In the genomic region with DNA sequence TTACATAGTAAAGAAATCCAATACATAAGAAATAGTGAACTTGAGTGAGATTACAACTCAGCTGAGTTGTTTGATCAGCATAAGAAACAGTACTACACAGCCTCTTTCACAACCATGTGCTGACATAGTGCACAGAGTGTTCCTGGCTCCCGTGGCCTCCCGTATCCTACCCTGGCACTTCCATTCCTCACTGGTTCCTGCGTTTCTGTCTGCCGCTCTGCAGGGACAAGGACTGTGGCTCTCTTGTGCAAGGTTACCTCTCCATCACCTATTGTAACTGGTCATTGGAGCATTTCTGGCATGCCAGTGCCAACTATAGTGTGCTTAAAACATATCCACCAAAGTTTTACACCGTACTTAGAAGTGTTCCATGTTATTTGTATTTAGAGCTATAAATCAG, we compare ENCODE assay signal across 14 cellular contexts. TPM values are rescaled to one million over a fixed set of nuclear protein-coding genes. Genes with fewer than 3 reads are reported as not detected.
DNase-seq lines count a peak whose midpoint lies in the region; ATAC-seq and TF ChIP-seq lines count a peak whose summit lies in the region.
"Had no signal": no experiment of that assay in that cellular context is flagged by ENCODE, and none has a peak within 500 bp of the region (broad histone marks: within the 10 kb centered on the region; RNA-seq: fewer than 3 reads in every experiment).

No MANE protein-coding gene starts in this region.

- no peak overlapping the region for H3K4me3 ChIP-seq in lower lobe of right lung
- H3K4me3 ChIP-seq in aorta (ENCODE audit: low read length in 2 of 2) = no peak overlapping the region
- H3K4me3 ChIP-seq: ascending aorta had no signal

- no peak for ATAC-seq in stimulated activated naive CD8-positive, alpha-beta T cell treated with anti-CD3 and anti-CD28 coated beads, Interleukin-15, amount 100 ng/mL, for 72 hours
- ATAC-seq in lower lobe of right lung = peak; percentile 89 to 94
- peak; percentile 61 for ATAC-seq in aorta (ENCODE audit: low FRiP score)
- ATAC-seq in HG03439 (IDR thresholded peaks at IDR 0.05; ENCODE audit: unreplicated experiment) = no peak
- no peak for ATAC-seq in GM18520 (IDR thresholded peaks at IDR 0.05; ENCODE audit: unreplicated experiment)
- ATAC-seq: natural killer cell treated with Interleukin-12 subunit alpha and Interleukin-12 subunit beta and Interleukin-15 and Interleukin-18, amount 100 ng/mL, for 72 hours had no signal

- DNase-seq in stimulated activated naive CD8-positive, alpha-beta T cell treated with anti-CD3 and anti-CD28 coated beads, Interleukin-15, amount 100 ng/mL, for 72 hours = no peak
- DNase-seq in cerebellar cortex (ENCODE audit: low spot score) (peak; percentile 30), lower lobe of right lung (peak; percentile 61), aorta (peak in 1 of 2 donors; percentile 42), AG08395 (ENCODE audit: low spot score) (no peak)
- DNase-seq: C1 segment of cervical spinal cord, glutamatergic neuron, GOT3, WERI-Rb-1 had no signal

- H3K4me1 Mint-ChIP-seq in stimulated activated naive CD8-positive, alpha-beta T cell treated with anti-CD3 and anti-CD28 coated beads, Interleukin-15, Interleukin-2, amounts not matched to agents 100 ng/mL and 50 ng/mL, for 24 hours (ENCODE audit: low read depth) = peaks cover 44% of the 10 kb centered on the region
- peaks cover 48% of the 10 kb centered on the region for H3K4me1 Mint-ChIP-seq in stimulated activated naive CD8-positive, alpha-beta T cell treated with anti-CD3 and anti-CD28 coated beads, Interleukin-15, amount 100 ng/mL, for 72 hours

- H3K9me3 Mint-ChIP-seq in stimulated activated naive CD8-positive, alpha-beta T cell treated with anti-CD3 and anti-CD28 coated beads, Interleukin-15, Interleukin-2, amounts not matched to agents 100 ng/mL and 50 ng/mL, for 24 hours = no peaks in the 10 kb centered on the region
- H3K9me3 Mint-ChIP-seq in stimulated activated naive CD8-positive, alpha-beta T cell treated with anti-CD3 and anti-CD28 coated beads, Interleukin-15, amount 100 ng/mL, for 72 hours = no peaks in the 10 kb centered on the region
- H3K9me3 Mint-ChIP-seq: natural killer cell treated with Interleukin-12 subunit alpha and Interleukin-12 subunit beta and Interleukin-15 and Interleukin-18, amount 100 ng/mL, for 72 hours had no signal

- H3K27ac Mint-ChIP-seq in stimulated activated naive CD8-positive, alpha-beta T cell treated with anti-CD3 and anti-CD28 coated beads, Interleukin-15, Interleukin-2, amounts not matched to agents 100 ng/mL and 50 ng/mL, for 24 hours = peak overlapping the region; percentile 82
- H3K27ac Mint-ChIP-seq in stimulated activated naive CD8-positive, alpha-beta T cell treated with anti-CD3 and anti-CD28 coated beads, Interleukin-15, amount 100 ng/mL, for 72 hours = no peak overlapping the region
- H3K27ac Mint-ChIP-seq: natural killer cell treated with Interleukin-12 subunit alpha and Interleukin-12 subunit beta and Interleukin-15 and Interleukin-18, amount 100 ng/mL, for 72 hours had no signal

- H3K36me3 ChIP-seq in lower lobe of right lung = no peaks in the 10 kb centered on the region
- H3K36me3 ChIP-seq in aorta (ENCODE audit: control insufficient read depth in 1 of 2, insufficient read depth in 2 of 2, low read length in 1 of 2) = no peaks in the 10 kb centered on the region
- H3K36me3 ChIP-seq: ascending aorta, WERI-Rb-1 had no signal

- H3K27ac ChIP-seq in lower lobe of right lung (no peak overlapping the region), aorta (ENCODE audit: low read depth in 1 of 2, low read length in 2 of 2) (no peak overlapping the region)
- H3K27ac ChIP-seq: ascending aorta, WERI-Rb-1 had no signal

- intact Hi-C loops in lower lobe of right lung (cut with DNase I) = no loop called here
- intact Hi-C loops in aorta (cut with DNase I) = loop anchor here (2.0 to 10.0 kb wide), 5 partner anchors 34 to 652 kb away; no protein-coding TSS in a partner anchor

- WGBS in aorta, 2 donors = 23 to 35% methylated on average over 5 of the region's 5 CpGs

- H3K9me3 ChIP-seq in lower lobe of right lung (no peaks in the 10 kb centered on the region), aorta (ENCODE audit: control insufficient read depth, low read length) (no peaks in the 10 kb centered on the region)
- H3K9me3 ChIP-seq: ascending aorta had no signal

- H3K4me1 ChIP-seq in lower lobe of right lung = peaks cover 13% of the 10 kb centered on the region
- H3K4me1 ChIP-seq in aorta (ENCODE audit: control insufficient read depth in 1 of 2, insufficient read depth in 2 of 2, low read length in 2 of 2) = no peaks in the 10 kb centered on the region

- H3K27me3 ChIP-seq in lower lobe of right lung (ENCODE audit: low read depth) = no peaks in the 10 kb centered on the region
- H3K27me3 ChIP-seq in aorta (ENCODE audit: control insufficient read depth in 1 of 2, insufficient read depth in 2 of 2, low read length in 1 of 2) = no peaks in the 10 kb centered on the region
- H3K27me3 ChIP-seq: ascending aorta had no signal

- H3K36me3 Mint-ChIP-seq in stimulated activated naive CD8-positive, alpha-beta T cell treated with anti-CD3 and anti-CD28 coated beads, Interleukin-15, Interleukin-2, amounts not matched to agents 100 ng/mL and 50 ng/mL, for 24 hours (ENCODE audit: low read depth) = no peaks in the 10 kb centered on the region
- H3K36me3 Mint-ChIP-seq: natural killer cell treated with Interleukin-12 subunit alpha and Interleukin-12 subunit beta and Interleukin-15 and Interleukin-18, amount 100 ng/mL, for 72 hours had no signal

- no peak overlapping the region for H3K4me3 Mint-ChIP-seq in stimulated activated naive CD8-positive, alpha-beta T cell treated with anti-CD3 and anti-CD28 coated beads, Interleukin-15, Interleukin-2, amounts not matched to agents 100 ng/mL and 50 ng/mL, for 24 hours
- peak overlapping the region in 1 of 2 donors; percentile 32 for H3K4me3 Mint-ChIP-seq in stimulated activated naive CD8-positive, alpha-beta T cell treated with anti-CD3 and anti-CD28 coated beads, Interleukin-15, amount 100 ng/mL, for 72 hours
- H3K4me3 Mint-ChIP-seq: natural killer cell treated with Interleukin-12 subunit alpha and Interleukin-12 subunit beta and Interleukin-15 and Interleukin-18, amount 100 ng/mL, for 72 hours had no signal

- TF ChIP-seq CTCF in lower lobe of right lung (IDR thresholded peaks at IDR 0.05) = no peak

- H3K27me3 Mint-ChIP-seq in stimulated activated naive CD8-positive, alpha-beta T cell treated with anti-CD3 and anti-CD28 coated beads, Interleukin-15, Interleukin-2, amounts not matched to agents 100 ng/mL and 50 ng/mL, for 24 hours = peaks cover under 1% of the 10 kb centered on the region
- H3K27me3 Mint-ChIP-seq in stimulated activated naive CD8-positive, alpha-beta T cell treated with anti-CD3 and anti-CD28 coated beads, Interleukin-15, amount 100 ng/mL, for 72 hours = no peaks in the 10 kb centered on the region

RNA-seq across cellular contexts. Expression of gene PCED1B, which starts 46.3 kb away (rescaled TPM):
- 13.4 TPM for total RNA-seq in lower lobe of right lung
- 10 to 100 TPM; 11.0 to 12.6 TPM for total RNA-seq in aorta
- 10 to 100 TPM in 1 of 2 donors, 1 to 10 TPM in 1; 2.0 to 12.2 TPM for polyA plus RNA-seq in aorta

RNA-seq across cellular contexts. Expression of gene AMIGO2, which starts 46.7 kb away (rescaled TPM):
- 40.2 TPM for total RNA-seq in lower lobe of right lung
- 10 to 100 TPM; 23.1 to 72.1 TPM for total RNA-seq in aorta
- polyA plus RNA-seq in aorta = 10 to 100 TPM; 12.0 to 39.2 TPM

Comparison
In these comparisons a context has a peak if more than half of its experiments do, and no peak if none do; other contexts are left out.
1. ATAC-seq: peak in lower lobe of right lung (2 of 2) and aorta (single experiment); none in stimulated activated naive CD8-positive, alpha-beta T cell treated with anti-CD3 and anti-CD28 coated beads, Interleukin-15, amount 100 ng/mL, for 72 hours (single experiment), HG03439 (single experiment) and GM18520 (single experiment).
2. DNase-seq: peak in cerebellar cortex (single experiment) and lower lobe of right lung (single experiment); none in stimulated activated naive CD8-positive, alpha-beta T cell treated with anti-CD3 and anti-CD28 coated beads, Interleukin-15, amount 100 ng/mL, for 72 hours (0 of 2) and AG08395 (single experiment).